Comparison of ENCODE assay signal across 1 cellular context in genomic region chr2:45012733-45013132, GRCh38.
TF ChIP-seq lines count a peak whose summit lies in the region.

No MANE protein-coding gene starts in this region.

TF ChIP-seq in H1, 55 proteins besides CTCF, POLR2A, EP300 and RAD21:
- TF ChIP-seq SAP30 (IDR thresholded peaks at IDR 0.05; ENCODE audit: insufficient read depth, insufficient replicate concordance, low read length): no peak
- TF ChIP-seq ATF3 (IDR thresholded peaks at IDR 0.05; ENCODE audit: insufficient read depth, low read depth, low read length): no peak
- no peak for TF ChIP-seq BACH1 (IDR thresholded peaks at IDR 0.05; ENCODE audit: low read length)
- TF ChIP-seq KDM4A (IDR thresholded peaks at IDR 0.05; ENCODE audit: low read depth, low read length, severe bottlenecking): no peak
- TF ChIP-seq SIRT6 (IDR thresholded peaks at IDR 0.05; ENCODE audit: low read length): no peak
